In genomic region chr9:21504113-21504512, GRCh38 we compare ENCODE assay signal across 34 cellular contexts. TPM values are rescaled to one million over a fixed set of nuclear protein-coding genes. Genes with fewer than 3 reads are reported as not detected.
"Had no signal": no experiment of that assay in that cellular context is flagged by ENCODE, and none has a peak within 500 bp of the region (broad histone marks: within the 10 kb centered on the region; RNA-seq: fewer than 3 reads in every experiment).

No MANE protein-coding gene starts in this region.

- H3K9me3 Mint-ChIP-seq: activated B cell treated with CpG ODN at 0.5 μM for 24 hours; activated CD8-positive, alpha-beta T cell treated with anti-CD3 and anti-CD28 coated beads for 36 hours; activated T-cell treated with anti-CD3 and anti-CD28 coated beads, Interleukin-2, amount 50 U/mL, for 4 hours; activated T-helper 17 cell treated with anti-CD3 and anti-CD28 coated beads, Interleukin-2, amount 50 U/mL, for 72 hours; endodermal cell; T-helper 2 cell treated with Interferon-gamma antibody and Interleukin-4, amounts not matched to agents 5 μg/mL and 100 μg/mL, for 36 hours had no signal

- H3K4me1 ChIP-seq: body of pancreas, colonic mucosa, esophagus muscularis mucosa, gastrocnemius medialis had no signal

- H3K27me3 Mint-ChIP-seq: activated CD8-positive, alpha-beta T cell treated with anti-CD3 and anti-CD28 coated beads for 36 hours; activated naive CD8-positive, alpha-beta T cell had no signal

- H3K36me3 Mint-ChIP-seq: activated naive CD8-positive, alpha-beta T cell had no signal

- H3K36me3 ChIP-seq: colonic mucosa, esophagus muscularis mucosa, gastrocnemius medialis, heart left ventricle, WERI-Rb-1 had no signal

- H3K4me1 Mint-ChIP-seq: activated B cell treated with CpG ODN at 0.5 μM for 24 hours; activated T-helper 17 cell treated with anti-CD3 and anti-CD28 coated beads, Interleukin-2, amount 50 U/mL, for 72 hours had no signal

- H3K4me3 Mint-ChIP-seq: activated B cell treated with CpG ODN at 0.5 μM for 24 hours; activated CD8-positive, alpha-beta T cell treated with anti-CD3 and anti-CD28 coated beads for 36 hours; activated naive CD8-positive, alpha-beta T cell; activated T-cell treated with anti-CD3 and anti-CD28 coated beads, Interleukin-2, amount 50 U/mL, for 4 hours; activated T-helper 17 cell treated with anti-CD3 and anti-CD28 coated beads, Interleukin-2, amount 50 U/mL, for 72 hours; endodermal cell; T-helper 17 cell; T-helper 2 cell treated with Interferon-gamma antibody and Interleukin-4, amounts not matched to agents 5 μg/mL and 100 μg/mL, for 36 hours had no signal

- H3K9me3 ChIP-seq: body of pancreas, colonic mucosa, esophagus muscularis mucosa, gastrocnemius medialis, heart left ventricle had no signal

- H3K27ac Mint-ChIP-seq: activated B cell treated with CpG ODN at 0.5 μM for 24 hours; activated CD8-positive, alpha-beta T cell treated with anti-CD3 and anti-CD28 coated beads for 36 hours; activated naive CD8-positive, alpha-beta T cell; activated T-helper 17 cell treated with anti-CD3 and anti-CD28 coated beads, Interleukin-2, amount 50 U/mL, for 72 hours; endodermal cell; T-helper 17 cell; T-helper 2 cell treated with Interferon-gamma antibody and Interleukin-4, amounts not matched to agents 5 μg/mL and 100 μg/mL, for 36 hours had no signal

- ATAC-seq: activated CD4-positive, CD25-positive, alpha-beta regulatory T cell treated with anti-CD3 and anti-CD28 coated beads, Interleukin-2, amount 50 U/mL, for 24 hours; activated T-cell treated with anti-CD3 and anti-CD28 coated beads, Interleukin-2, amount 50 U/mL, for 4 hours; activated T-helper 17 cell treated with anti-CD3 and anti-CD28 coated beads, Interleukin-2, amount 50 U/mL, for 72 hours; body of pancreas; foreskin keratinocyte; gastrocnemius medialis; heart left ventricle; T-helper 17 cell had no signal

- H3K4me3 ChIP-seq: body of pancreas, colonic mucosa, esophagus muscularis mucosa, gastrocnemius medialis, heart left ventricle had no signal

- H3K27me3 ChIP-seq: body of pancreas, colonic mucosa, foreskin keratinocyte, gastrocnemius medialis, heart left ventricle had no signal

- H3K27ac ChIP-seq: body of pancreas, colonic mucosa, esophagus muscularis mucosa, foreskin keratinocyte, gastrocnemius medialis, heart left ventricle, WERI-Rb-1 had no signal

- DNase-seq: activated B cell treated with CpG ODN at 0.5 μM for 24 hours; activated CD4-positive, alpha-beta T cell treated with anti-CD3 and anti-CD28 coated beads for 48 hours; activated CD4-positive, alpha-beta T cell treated with anti-CD3 and anti-CD28 coated beads, Interleukin-2, amount 50 U/mL, for 1 hour; activated CD4-positive, alpha-beta T cell treated with anti-CD3 and anti-CD28 coated beads, Interleukin-2, amount 50 U/mL, for 48 hours; activated CD8-positive, alpha-beta memory T cell treated with anti-CD3 and anti-CD28 coated beads for 24 hours; activated CD8-positive, alpha-beta T cell treated with anti-CD3 and anti-CD28 coated beads for 36 hours; activated effector memory CD4-positive, alpha-beta T cell treated with Interleukin-2 at 50 U/mL for 16 hours; activated gamma-delta T cell treated with Interleukin-2 at 50 U/mL for 16 hours; activated naive CD4-positive, alpha-beta T cell treated with anti-CD3 and anti-CD28 coated beads, Interleukin-2, amount 50 U/mL, for 16 hours; activated naive CD4-positive, alpha-beta T cell treated with Interleukin-2 at 50 U/mL for 16 hours; activated T-cell treated with anti-CD3 and anti-CD28 coated beads, Interleukin-2, amount 50 U/mL, for 4 hours; amygdala; aorta; body of pancreas; caudate nucleus; cerebellar nuclear complex; colonic mucosa; effector CD8-positive, alpha-beta T cell; erythroblast; foreskin keratinocyte; gastrocnemius medialis; glutamatergic neuron; heart left ventricle; T-helper 17 cell; T1000; WERI-Rb-1 had no signal

RNA-seq across cellular contexts. Expression of gene IFNE, which starts 22.0 kb away (rescaled TPM):
- total RNA-seq: activated B cell treated with CpG ODN at 0.5 μM for 24 hours; activated CD8-positive, alpha-beta T cell treated with anti-CD3 and anti-CD28 coated beads for 36 hours; activated T-cell treated with anti-CD3 and anti-CD28 coated beads, Interleukin-2, amount 50 U/mL, for 4 hours; activated T-helper 17 cell treated with anti-CD3 and anti-CD28 coated beads, Interleukin-2, amount 50 U/mL, for 72 hours; aorta; colonic mucosa; dermis microvascular lymphatic vessel endothelial cell; esophagus muscularis mucosa; gastrocnemius medialis; T-helper 17 cell had no signal
- polyA plus RNA-seq: adipose tissue, aorta, heart left ventricle had no signal
